In the genomic region with DNA sequence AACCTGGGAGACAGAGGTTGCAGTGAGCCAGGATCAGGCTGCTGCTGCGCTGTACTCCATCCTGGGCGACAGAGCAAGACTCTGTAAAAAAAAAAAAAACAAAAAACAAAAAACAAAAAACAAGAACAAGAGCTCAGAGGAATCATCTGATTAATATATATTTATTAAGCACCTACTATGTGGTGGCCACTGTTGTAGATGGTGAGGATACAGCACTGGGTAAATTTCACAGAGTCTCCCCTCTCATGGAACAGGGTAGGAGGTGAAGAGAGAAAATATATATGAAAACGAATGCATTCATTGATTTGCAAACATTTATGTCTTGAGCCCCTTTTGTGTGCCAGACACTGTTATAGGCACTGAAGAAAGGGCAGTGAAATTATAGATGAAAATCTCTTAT, we compare ENCODE assay signal across 21 cellular contexts. TPM values are rescaled to one million over a fixed set of nuclear protein-coding genes. Genes with fewer than 3 reads are reported as not detected.
DNase-seq lines count a peak whose midpoint lies in the region; ATAC-seq and TF ChIP-seq lines count a peak whose summit lies in the region.
"Had no signal": no experiment of that assay in that cellular context is flagged by ENCODE, and none has a peak within 500 bp of the region (broad histone marks: within the 10 kb centered on the region; RNA-seq: fewer than 3 reads in every experiment).

No MANE protein-coding gene starts in this region.

- ATAC-seq in heart left ventricle (no peak), activated B cell treated with CpG ODN at 0.5 μM for 24 hours (ENCODE audit: low read depth) (no peak)
- no peak for ATAC-seq in stimulated activated naive CD8-positive, alpha-beta T cell treated with anti-CD3 and anti-CD28 coated beads, Interleukin-15, amount 100 ng/mL, for 72 hours

- H3K27ac Mint-ChIP-seq in activated B cell treated with CpG ODN at 0.5 μM for 24 hours (peak overlapping the region; percentile 3), mesothelial cell of epicardium (peak overlapping the region; percentile 85), type B pancreatic cell (peak overlapping the region; percentile 23)
- no peak overlapping the region for H3K27ac Mint-ChIP-seq in stimulated activated naive CD8-positive, alpha-beta T cell treated with anti-CD3 and anti-CD28 coated beads, Interleukin-15, amount 100 ng/mL, for 72 hours

- H3K4me3 Mint-ChIP-seq in activated B cell treated with CpG ODN at 0.5 μM for 24 hours (no peak overlapping the region), mesothelial cell of epicardium (peak overlapping the region; percentile 33), type B pancreatic cell (peak overlapping the region; percentile 41)
- H3K4me3 Mint-ChIP-seq in stimulated activated naive CD8-positive, alpha-beta T cell treated with anti-CD3 and anti-CD28 coated beads, Interleukin-15, amount 100 ng/mL, for 72 hours, result no peak overlapping the region

- peaks cover 0 to 35% (median 20%) of the 10 kb centered on the region in 12 donors for H3K4me1 ChIP-seq in heart left ventricle
- H3K4me1 ChIP-seq in testis, result peaks cover 25% of the 10 kb centered on the region

- H3K9me3 ChIP-seq in heart left ventricle (no peaks in the 10 kb centered on the region), testis (no peaks in the 10 kb centered on the region)
- H3K9me3 ChIP-seq: esophagus squamous epithelium had no signal

- no peaks in the 10 kb centered on the region for H3K9me3 Mint-ChIP-seq in activated B cell treated with CpG ODN at 0.5 μM for 24 hours
- no peaks in the 10 kb centered on the region for H3K9me3 Mint-ChIP-seq in mesothelial cell of epicardium
- H3K9me3 Mint-ChIP-seq in type B pancreatic cell, result no peaks in the 10 kb centered on the region
- H3K9me3 Mint-ChIP-seq in stimulated activated naive CD8-positive, alpha-beta T cell treated with anti-CD3 and anti-CD28 coated beads, Interleukin-15, amount 100 ng/mL, for 72 hours, result no peaks in the 10 kb centered on the region

- H3K27me3 Mint-ChIP-seq in activated B cell treated with CpG ODN at 0.5 μM for 24 hours (no peaks in the 10 kb centered on the region), mesothelial cell of epicardium (ENCODE audit: low read depth) (no peaks in the 10 kb centered on the region), type B pancreatic cell (no peaks in the 10 kb centered on the region)
- no peaks in the 10 kb centered on the region for H3K27me3 Mint-ChIP-seq in stimulated activated naive CD8-positive, alpha-beta T cell treated with anti-CD3 and anti-CD28 coated beads, Interleukin-15, amount 100 ng/mL, for 72 hours

- POLR2A ChIA-PET in activated B cell treated with CpG ODN at 0.5 μM for 24 hours (lab: Charles Lee), result interaction anchor here (3.9 to 4.4 kb wide), 2 partner anchors 10 to 12 kb away, joined by 34 to 48 read pairs; a partner anchor contains a TSS

- no peaks in the 10 kb centered on the region for H3K27me3 ChIP-seq in heart left ventricle
- H3K27me3 ChIP-seq in testis, result no peaks in the 10 kb centered on the region
- H3K27me3 ChIP-seq: esophagus squamous epithelium had no signal

- peaks cover 37% of the 10 kb centered on the region for H3K4me1 Mint-ChIP-seq in activated B cell treated with CpG ODN at 0.5 μM for 24 hours
- H3K4me1 Mint-ChIP-seq in mesothelial cell of epicardium, result peaks cover 18% of the 10 kb centered on the region
- H3K4me1 Mint-ChIP-seq in type B pancreatic cell (ENCODE audit: unreplicated experiment), result peaks cover 17% of the 10 kb centered on the region
- H3K4me1 Mint-ChIP-seq in stimulated activated naive CD8-positive, alpha-beta T cell treated with anti-CD3 and anti-CD28 coated beads, Interleukin-15, amount 100 ng/mL, for 72 hours, result peaks cover 21% of the 10 kb centered on the region

- TF ChIP-seq CTCF in heart left ventricle (IDR thresholded peaks at IDR 0.05) (no peak), activated B cell treated with CpG ODN at 0.5 μM for 24 hours (IDR thresholded peaks at IDR 0.05) (no peak), mesothelial cell of epicardium (IDR thresholded peaks at IDR 0.05; ENCODE audit: unreplicated experiment) (no peak), type B pancreatic cell (conservative IDR thresholded peaks at IDR 0.05) (no peak), testis (IDR thresholded peaks at IDR 0.05) (no peak)

- H3K27ac ChIP-seq in heart left ventricle, result peak overlapping the region in 8 of 12 donors; percentile 28 to 99 (median 96)
- H3K27ac ChIP-seq in testis, result peak overlapping the region in 1 of 2 donors; percentile 96

- intact Hi-C loops in heart left ventricle (cut with DNase I) (no loop called here), cardiac septum (cut with DNase I) (no loop called here), activated B cell treated with CpG ODN at 0.5 μM for 24 hours (cut with micrococcal nuclease) (no loop called here), testis (cut with DNase I; ENCODE audit: low total_unique reads) (no loop called here)

- no peak for TF ChIP-seq POLR2A in heart left ventricle (IDR thresholded peaks at IDR 0.05)
- TF ChIP-seq POLR2A in testis (IDR thresholded peaks at IDR 0.05), result no peak

- CTCF ChIA-PET in activated B cell treated with CpG ODN at 0.5 μM for 24 hours (lab: Charles Lee), result no interaction called here

- H3K4me3 ChIP-seq in heart left ventricle, result no peak overlapping the region
- H3K4me3 ChIP-seq in testis, result no peak overlapping the region
- H3K4me3 ChIP-seq: esophagus squamous epithelium had no signal

- WGBS in heart left ventricle, 4 donors, result 85 to 93% (median 93%) methylated on average over 3 of the region's 3 CpGs
- 81 to 83% methylated on average over 3 of the region's 3 CpGs for WGBS in testis, 2 donors

- H3K36me3 ChIP-seq in heart left ventricle (no peaks in the 10 kb centered on the region), testis (ENCODE audit: low read depth, missing control alignments) (no peaks in the 10 kb centered on the region)
- H3K36me3 ChIP-seq: esophagus squamous epithelium had no signal

- DNase-seq in heart left ventricle (no peak), cardiac septum (ENCODE audit: low spot score) (no peak), activated B cell treated with CpG ODN at 0.5 μM for 24 hours (no peak), mesothelial cell of epicardium (ENCODE audit: low spot score in 2 of 2, unreplicated experiment in 2 of 2) (no peak), type B pancreatic cell (ENCODE audit: extremely low spot score, unreplicated experiment) (no peak), testis (no peak), NCI-H1105 (lab: John Stamatoyannopoulos, UW) (no peak)
- no peak for DNase-seq in stimulated activated naive CD8-positive, alpha-beta T cell treated with anti-CD3 and anti-CD28 coated beads, Interleukin-15, amount 100 ng/mL, for 72 hours
- DNase-seq: ACHN; activated CD4-positive, alpha-beta T cell treated with anti-CD3 and anti-CD28 coated beads, Interleukin-2, amount 50 U/mL, for 4 hours; activated CD8-positive, alpha-beta memory T cell treated with anti-CD3 and anti-CD28 coated beads, Interleukin-2, amount 50 U/mL, for 48 hours; activated gamma-delta T cell; anterior cingulate cortex; C1 segment of cervical spinal cord; DMS 273 treated with DMSO at 0.1 percent for 48 hours; effector memory CD4-positive, alpha-beta T cell; esophagus squamous epithelium; NCI-H1417 treated with DMSO at 0.1 percent for 48 hours; NCI-H524; stimulated activated CD4-positive, alpha-beta T cell treated with anti-CD3 and anti-CD28 coated beads, Interleukin-12 subunit alpha, Interleukin-12 subunit beta, amount 100 ng/mL, for 4 hours; SW 1271 had no signal

- H3K36me3 Mint-ChIP-seq in activated B cell treated with CpG ODN at 0.5 μM for 24 hours (ENCODE audit: low read depth) (no peaks in the 10 kb centered on the region), mesothelial cell of epicardium (peaks cover 2% of the 10 kb centered on the region), type B pancreatic cell (no peaks in the 10 kb centered on the region)

RNA-seq across cellular contexts. Expression of a gene that starts 5.9 kb away (rescaled TPM):
- total RNA-seq in heart left ventricle, result 10 to 100 TPM in 6 of 9 donors, 1 to 10 TPM in 3; 7.6 to 28.0 (median 11.5) TPM
- polyA plus RNA-seq in heart left ventricle, result 10 to 100 TPM; 10.2 to 40.2 TPM
- total RNA-seq in cardiac septum, result 16.7 TPM
- 13.4 and 13.9 TPM in 2 replicates for total RNA-seq in activated B cell treated with CpG ODN at 0.5 μM for 24 hours
- total RNA-seq in mesothelial cell of epicardium, result 10.7 to 11.0 TPM (median 10.8 TPM) in 3 replicates
- 9.2 and 14.4 TPM in 2 replicates for total RNA-seq in type B pancreatic cell (ENCODE audit: low replicate concordance)
- total RNA-seq in testis, result 10 to 100 TPM in 1 of 2 donors, 1 to 10 TPM in 1; 8.6 to 10.9 TPM
- 8.3 TPM for polyA plus RNA-seq in testis (ENCODE audit: insufficient read depth, low read depth, low replicate concordance)

RNA-seq across cellular contexts. Expression of a gene that starts 12.4 kb away (rescaled TPM):
- total RNA-seq in heart left ventricle (10 to 100 TPM; 17.6 to 38.7 (median 26.0) TPM), cardiac septum (33.9 TPM), activated B cell treated with CpG ODN at 0.5 μM for 24 hours (43.5 and 48.4 TPM in 2 replicates), mesothelial cell of epicardium (70.0 to 75.5 TPM (median 70.5 TPM) in 3 replicates), type B pancreatic cell (ENCODE audit: low replicate concordance) (33.7 and 41.7 TPM in 2 replicates), testis (10 to 100 TPM; 24.3 to 33.9 TPM)
- polyA plus RNA-seq in heart left ventricle (10 to 100 TPM; 23.2 to 36.9 TPM), testis (ENCODE audit: insufficient read depth, low read depth, low replicate concordance) (22.4 TPM)

RNA-seq across cellular contexts. Expression of a gene that starts 18.5 kb away (rescaled TPM):
- 1 to 10 TPM; 2.5 to 4.6 (median 3.1) TPM for total RNA-seq in heart left ventricle
- polyA plus RNA-seq in heart left ventricle, result 1 to 10 TPM; 2.9 to 4.3 TPM
- 3.5 TPM for total RNA-seq in cardiac septum
- 1.4 and 1.7 TPM in 2 replicates for total RNA-seq in activated B cell treated with CpG ODN at 0.5 μM for 24 hours
- total RNA-seq in mesothelial cell of epicardium, result 4.7 to 5.2 TPM (median 5.2 TPM) in 3 replicates
- 1.2 and 11.7 TPM in 2 replicates for total RNA-seq in type B pancreatic cell (ENCODE audit: low replicate concordance)
- total RNA-seq in testis, result 1 to 10 TPM; 4.9 to 5.1 TPM
- polyA plus RNA-seq in testis (ENCODE audit: insufficient read depth, low read depth, low replicate concordance), result 3.6 TPM

RNA-seq across cellular contexts. Expression of a gene that starts 33.8 kb away (rescaled TPM):
- total RNA-seq in heart left ventricle, result 100 to 1,000 TPM in 5 of 9 donors, 10 to 100 TPM in 4; 76.3 to 330 (median 100) TPM
- polyA plus RNA-seq in heart left ventricle, result 100 to 1,000 TPM; 115 to 164 TPM
- total RNA-seq in cardiac septum, result 81.6 TPM
- total RNA-seq in activated B cell treated with CpG ODN at 0.5 μM for 24 hours, result 12.3 and 14.6 TPM in 2 replicates
- 38.5 to 42.7 TPM (median 42.2 TPM) in 3 replicates for total RNA-seq in mesothelial cell of epicardium
- 32.2 and 47.9 TPM in 2 replicates for total RNA-seq in type B pancreatic cell (ENCODE audit: low replicate concordance)
- total RNA-seq in testis, result 10 to 100 TPM; 25.0 to 43.3 TPM
- 36.8 TPM for polyA plus RNA-seq in testis (ENCODE audit: insufficient read depth, low read depth, low replicate concordance)

RNA-seq across cellular contexts. Expression of a gene that starts 35.1 kb away (rescaled TPM):
- total RNA-seq in heart left ventricle (1 to 10 TPM; 1.9 to 8.7 (median 4.2) TPM), cardiac septum (5.1 TPM), activated B cell treated with CpG ODN at 0.5 μM for 24 hours (0.20 and 0.49 TPM in 2 replicates), mesothelial cell of epicardium (1.5 to 3.4 TPM (median 1.7 TPM) in 3 replicates), type B pancreatic cell (ENCODE audit: low replicate concordance) (2.6 and 2.9 TPM in 2 replicates), testis (10 to 100 TPM; 18.3 to 27.9 TPM)
- polyA plus RNA-seq in heart left ventricle (1 to 10 TPM; 2.3 to 5.4 TPM), testis (ENCODE audit: insufficient read depth, low read depth, low replicate concordance) (7.2 TPM)

Comparison
In these comparisons a context has a peak if more than half of its experiments do, and no peak if none do; other contexts are left out.
1. H3K27ac Mint-ChIP-seq: peak in activated B cell treated with CpG ODN at 0.5 μM for 24 hours (single experiment), mesothelial cell of epicardium (single experiment) and type B pancreatic cell (single experiment); none in stimulated activated naive CD8-positive, alpha-beta T cell treated with anti-CD3 and anti-CD28 coated beads, Interleukin-15, amount 100 ng/mL, for 72 hours (0 of 2).
2. H3K4me3 Mint-ChIP-seq: peak in mesothelial cell of epicardium (single experiment) and type B pancreatic cell (single experiment); none in activated B cell treated with CpG ODN at 0.5 μM for 24 hours (single experiment) and stimulated activated naive CD8-positive, alpha-beta T cell treated with anti-CD3 and anti-CD28 coated beads, Interleukin-15, amount 100 ng/mL, for 72 hours (0 of 2).